In the genomic region with DNA sequence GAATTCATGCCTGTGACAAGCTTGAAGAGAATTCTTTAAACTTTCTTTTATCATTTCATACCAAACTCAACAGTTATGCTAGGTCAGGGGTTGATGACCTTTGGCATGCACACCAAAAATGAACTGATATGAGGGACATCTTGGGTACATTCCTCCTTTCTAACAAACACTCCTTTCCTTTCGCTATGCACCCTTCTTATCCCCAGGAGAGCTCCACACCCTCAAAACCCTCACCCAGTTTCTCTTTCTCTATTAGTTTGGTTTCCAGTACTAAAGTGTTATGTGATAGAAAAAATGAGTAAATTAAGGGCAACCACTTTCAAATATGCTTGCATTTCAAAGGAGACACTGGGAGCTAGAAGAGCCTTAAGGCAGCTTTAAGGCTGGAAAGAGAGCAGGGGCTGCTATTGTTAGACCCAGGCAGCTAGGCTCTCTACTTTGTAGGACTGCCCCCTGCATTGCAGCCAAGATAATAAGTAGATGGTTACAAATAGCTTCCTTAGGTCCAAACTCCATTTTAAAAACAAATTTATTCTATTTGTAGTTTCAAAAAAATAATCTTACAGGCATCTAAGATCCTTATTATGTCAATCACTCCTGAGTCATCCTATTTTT, we compare ENCODE assay signal across 11 cellular contexts.
"Had no signal": no experiment of that assay in that cellular context is flagged by ENCODE, and none has a peak within 500 bp of the region (broad histone marks: within the 10 kb centered on the region; RNA-seq: fewer than 3 reads in every experiment).

No MANE protein-coding gene starts in this region.

- ATAC-seq: naive thymus-derived CD8-positive, alpha-beta T cell had no signal

- H3K4me3 ChIP-seq: ascending aorta, skin epidermis had no signal

- H3K36me3 ChIP-seq: ascending aorta had no signal

- DNase-seq: activated CD4-positive, alpha-beta T cell treated with anti-CD3 and anti-CD28 coated beads, Interleukin-2, amount 50 U/mL, for 4 hours; activated CD4-positive, CD25-positive, alpha-beta regulatory T cell treated with anti-CD3 and anti-CD28 coated beads, Interleukin-2, amount 50 U/mL, for 72 hours; activated effector memory CD4-positive, alpha-beta T cell treated with Interleukin-2 at 50 U/mL for 16 hours; activated naive CD8-positive, alpha-beta T cell treated with anti-CD3 and anti-CD28 coated beads, Interleukin-2, amount 10 ng/mL, durations not matched to agents 7 days and 5 days; activated T-cell treated with anti-CD3 and anti-CD28 coated beads, Interleukin-2, amount 50 U/mL, for 1 hour; immature natural killer cell; naive thymus-derived CD8-positive, alpha-beta T cell; occipital lobe; stimulated activated CD4-positive, alpha-beta T cell treated with anti-CD3 and anti-CD28 coated beads, Interleukin-4, amount 100 ng/mL, for 4 hours had no signal

- H3K9me3 ChIP-seq: ascending aorta had no signal

- H3K27me3 ChIP-seq: ascending aorta had no signal

- H3K27ac ChIP-seq: ascending aorta had no signal
